ENCODE assay signal across 19 cellular contexts in genomic region chr6:24576452-24576851, GRCh38.
"Had no signal": no experiment of that assay in that cellular context is flagged by ENCODE, and none has a peak within 500 bp of the region (broad histone marks: within the 10 kb centered on the region; RNA-seq: fewer than 3 reads in every experiment).

No MANE protein-coding gene starts in this region.

- ATAC-seq: left lobe of liver; mucosa of descending colon; psoas muscle; right cardiac atrium; stimulated activated effector memory CD8-positive, alpha-beta T cell treated with anti-CD3 and anti-CD28 coated beads, Interleukin-12 subunit alpha, Interleukin-12 subunit beta, amount 100 ng/mL, for 72 hours had no signal

- DNase-seq: dermis blood vessel endothelial cell; effector memory CD4-positive, alpha-beta T cell; kidney; mesenchymal stem cell; mucosa of descending colon; naive B cell; nucleus accumbens; ovary; psoas muscle; right cardiac atrium; sigmoid colon; stimulated activated CD4-positive, alpha-beta T cell treated with anti-CD3 and anti-CD28 coated beads, Interleukin-2, amount 100 ng/mL, for 24 hours; stimulated activated CD4-positive, alpha-beta T cell treated with anti-CD3 and anti-CD28 coated beads, Interleukin-4, amount 100 ng/mL, for 24 hours; stimulated activated naive CD4-positive, alpha-beta T cell treated with Interleukin-2 at 50 U/mL for 16 hours; stomach; thyroid gland; trophoblast cell had no signal
